ENCODE assay signal across 18 cellular contexts in genomic region chr15:32838338-32838737, GRCh38.
DNase-seq lines count a peak whose midpoint lies in the region; ATAC-seq and TF ChIP-seq lines count a peak whose summit lies in the region.
"Had no signal": no experiment of that assay in that cellular context is flagged by ENCODE, and none has a peak within 500 bp of the region (broad histone marks: within the 10 kb centered on the region; RNA-seq: fewer than 3 reads in every experiment).

No MANE protein-coding gene starts in this region.

- H3K36me3 ChIP-seq in IMR-90 (ENCODE audit: control insufficient read depth, insufficient read depth, low read length), result peaks cover 4% of the 10 kb centered on the region
- no peaks in the 10 kb centered on the region for H3K36me3 ChIP-seq in Karpas-422 (ENCODE audit: insufficient read depth, low read length)
- H3K36me3 ChIP-seq: esophagus muscularis mucosa, heart left ventricle had no signal

- no peaks in the 10 kb centered on the region for H3K79me2 ChIP-seq in Karpas-422 (ENCODE audit: low read length)

- WGBS in IMR-90 (ENCODE audit: extremely low coverage in 2 of 2, insufficient read length in 1 of 2), 2 experiments, result 39% methylated on average over 3 of the region's 7 CpGs; no CpG with 5 or more reads in 1 of the 2 experiments

- no peaks in the 10 kb centered on the region for H3K9me3 ChIP-seq in IMR-90 (ENCODE audit: control insufficient read depth, insufficient read depth, low read length)
- H3K9me3 ChIP-seq in Karpas-422 (ENCODE audit: low read length), result no peaks in the 10 kb centered on the region
- H3K9me3 ChIP-seq: esophagus muscularis mucosa, heart left ventricle had no signal

- no peaks in the 10 kb centered on the region for H4K20me1 ChIP-seq in IMR-90 (ENCODE audit: insufficient read depth, low read length)
- H4K20me1 ChIP-seq in Karpas-422 (ENCODE audit: insufficient read depth, low read depth, low read length), result no peaks in the 10 kb centered on the region

- peak overlapping the region; percentile 83 for H2BK20ac ChIP-seq in IMR-90 (ENCODE audit: low read depth, low read length)

- no peak overlapping the region for H2AK9ac ChIP-seq in IMR-90 (replicated peaks; ENCODE audit: low read depth, low read length, poor library complexity)

- peak overlapping the region; percentile 92 for H3K14ac ChIP-seq in IMR-90 (replicated peaks; ENCODE audit: low read depth, low read length)

- no peak for TF ChIP-seq POLR2A in IMR-90 (IDR thresholded peaks at IDR 0.05; ENCODE audit: low read depth, low read length)

- H4K5ac ChIP-seq in IMR-90 (ENCODE audit: low read depth, low read length), result peak overlapping the region; percentile 71

- H3K4me1 ChIP-seq in IMR-90 (ENCODE audit: control insufficient read depth, insufficient read depth, low read length) (peaks cover 21% of the 10 kb centered on the region), Karpas-422 (ENCODE audit: low read length) (peaks cover 17% of the 10 kb centered on the region)
- H3K4me1 ChIP-seq: heart left ventricle had no signal

- peak overlapping the region; percentile 89 for H3K4ac ChIP-seq in IMR-90 (ENCODE audit: low read depth, low read length)

- in situ Hi-C loops in IMR-90 (cut with MboI; ENCODE audit: low sequenced_read_pairs), result no loop called here

- H3K4me2 ChIP-seq in IMR-90 (ENCODE audit: low read depth, low read length) (no peak overlapping the region), Karpas-422 (ENCODE audit: low read depth, low read length, poor library complexity, severe bottlenecking) (no peak overlapping the region)

- TF ChIP-seq CTCF in IMR-90 (conservative IDR thresholded peaks at IDR 0.05; ENCODE audit: low read depth, low read length), result no peak

- no TSS peak for BruUV-seq in IMR-90 (replicated peaks; lab: Mats Ljungman, UMichigan)

- peak overlapping the region; percentile 3; the same call in 1 of the 2 replicates for H3K9ac ChIP-seq in IMR-90 (ENCODE audit: low read depth, low read length)
- no peak overlapping the region for H3K9ac ChIP-seq in Karpas-422 (ENCODE audit: low read length)

- TF ChIP-seq RAD21 in IMR-90 (IDR thresholded peaks at IDR 0.05; ENCODE audit: low read length), result no peak

- no peaks in the 10 kb centered on the region for H3K27me3 ChIP-seq in IMR-90 (ENCODE audit: control insufficient read depth, insufficient read depth, low read length)
- no peaks in the 10 kb centered on the region for H3K27me3 ChIP-seq in Karpas-422 (ENCODE audit: low read length)
- H3K27me3 ChIP-seq: esophagus muscularis mucosa had no signal

- peaks cover 27% of the 10 kb centered on the region for H3K9me1 ChIP-seq in IMR-90 (ENCODE audit: insufficient read depth, low read length)

- intact Hi-C loops in IMR-90 (cut with micrococcal nuclease), result no loop called here

- H2AFZ ChIP-seq in IMR-90 (replicated peaks; ENCODE audit: low read length, poor library complexity), result no peak overlapping the region
- no peak overlapping the region for H2AFZ ChIP-seq in Karpas-422 (ENCODE audit: low read length)

- H3K23ac ChIP-seq in IMR-90 (ENCODE audit: low read depth, low read length), result peak overlapping the region; percentile 86

- H2BK5ac ChIP-seq in IMR-90 (ENCODE audit: low read depth, low read length, poor library complexity, severe bottlenecking), result peak overlapping the region; percentile 100

- DNase-seq in A172 (ENCODE audit: low spot score), result peak; percentile 16
- DNase-seq in IMR-90, result no peak
- DNase-seq in midbrain (lab: John Stamatoyannopoulos, UW), result peak; percentile 23
- no peak for DNase-seq in Karpas-422
- DNase-seq: activated gamma-delta T cell; CD4-positive, alpha-beta memory T cell; DMS79; effector CD4-positive, alpha-beta T cell; heart left ventricle; KBM-7; mammary epithelial cell; naive thymus-derived CD4-positive, alpha-beta T cell; stimulated activated CD4-positive, alpha-beta T cell treated with anti-CD3 and anti-CD28 coated beads, Interleukin-4, amount 100 ng/mL, for 24 hours had no signal

- peak overlapping the region; percentile 64 for H3K18ac ChIP-seq in IMR-90 (ENCODE audit: low read depth, low read length)

- peaks cover 58 to 81% of the 10 kb centered on the region in 2 experiments for H3K79me1 ChIP-seq in IMR-90 (ENCODE audit: low read depth in 1 of 2, low read length in 2 of 2)

- peak overlapping the region; percentile 25; the same call in 2 of the 3 replicates for H2BK15ac ChIP-seq in IMR-90 (ENCODE audit: low read depth, low read length)

- H3K4me3 ChIP-seq in IMR-90 (ENCODE audit: insufficient read depth, low read depth, low read length) (no peak overlapping the region), Karpas-422 (ENCODE audit: low read length) (no peak overlapping the region)
- H3K4me3 ChIP-seq: esophagus muscularis mucosa, heart left ventricle had no signal

- CTCF ChIA-PET in IMR-90 (lab: Yijun Ruan, JAX), result interaction anchor here (0.7 kb wide), 1 partner anchor 179 kb away, joined by 3 read pairs; no protein-coding TSS in a partner anchor

- ATAC-seq in IMR-90 (ENCODE audit: low read depth) (no peak), GM21717 (IDR thresholded peaks at IDR 0.05; ENCODE audit: unreplicated experiment) (no peak), HG02571 (IDR thresholded peaks at IDR 0.05; ENCODE audit: unreplicated experiment) (no peak), GM18511 (IDR thresholded peaks at IDR 0.05; ENCODE audit: unreplicated experiment) (no peak)
- ATAC-seq: naive thymus-derived CD4-positive, alpha-beta T cell had no signal

- H3K27ac ChIP-seq in IMR-90 (ENCODE audit: insufficient read depth, low read length) (peak overlapping the region; percentile 67), cingulate gyrus (ENCODE audit: low read depth, low read length) (peak overlapping the region; percentile 87), Karpas-422 (ENCODE audit: low read length) (no peak overlapping the region)
- H3K27ac ChIP-seq: esophagus muscularis mucosa, heart left ventricle had no signal

- H3K9me2 ChIP-seq in Karpas-422 (replicated peaks; ENCODE audit: insufficient read depth, low read length), result no peaks in the 10 kb centered on the region

- peak overlapping the region; percentile 48 to 96 for H4K8ac ChIP-seq in IMR-90 (ENCODE audit: low read depth in 2 of 2, low read length in 2 of 2)

- H4K91ac ChIP-seq in IMR-90 (ENCODE audit: insufficient read depth, low read depth, low read length), result peak overlapping the region; percentile 99

- dilution Hi-C loops in IMR-90 (cut with HindIII; ENCODE audit: low sequenced_read_pairs, unreplicated experiment), result no loop called here

- POLR2A ChIA-PET in IMR-90 (lab: Charles Lee; ENCODE audit: unreplicated experiment), result no interaction called here

- H3K56ac ChIP-seq in IMR-90 (ENCODE audit: extremely low read depth, insufficient read depth, low read length), result peak overlapping the region; percentile 19; the same call in 1 of the 2 replicates

- peak overlapping the region; percentile 81 for H2BK120ac ChIP-seq in IMR-90 (ENCODE audit: low read depth, low read length)

- H2AK5ac ChIP-seq in IMR-90 (ENCODE audit: low read depth, low read length), result peak overlapping the region; percentile 47

TF ChIP-seq in IMR-90, 13 proteins besides CTCF, POLR2A, EP300 and RAD21:
- no peak for TF ChIP-seq FOS (IDR thresholded peaks at IDR 0.05; ENCODE audit: low read depth, low read length)
- no peak for TF ChIP-seq SMC3 (IDR thresholded peaks at IDR 0.05; ENCODE audit: low read depth, low read length)
- no peak for TF ChIP-seq MXI1 (IDR thresholded peaks at IDR 0.05; ENCODE audit: borderline replicate concordance, low read depth, low read length)
TF ChIP-seq in IMR-90: peak in this region for 0.

Comparison
In these comparisons a context has a peak if more than half of its experiments do, and no peak if none do; other contexts are left out.
1. DNase-seq: peak in A172 (single experiment) and midbrain (single experiment); none in IMR-90 (single experiment) and Karpas-422 (single experiment).